In the genomic region with DNA sequence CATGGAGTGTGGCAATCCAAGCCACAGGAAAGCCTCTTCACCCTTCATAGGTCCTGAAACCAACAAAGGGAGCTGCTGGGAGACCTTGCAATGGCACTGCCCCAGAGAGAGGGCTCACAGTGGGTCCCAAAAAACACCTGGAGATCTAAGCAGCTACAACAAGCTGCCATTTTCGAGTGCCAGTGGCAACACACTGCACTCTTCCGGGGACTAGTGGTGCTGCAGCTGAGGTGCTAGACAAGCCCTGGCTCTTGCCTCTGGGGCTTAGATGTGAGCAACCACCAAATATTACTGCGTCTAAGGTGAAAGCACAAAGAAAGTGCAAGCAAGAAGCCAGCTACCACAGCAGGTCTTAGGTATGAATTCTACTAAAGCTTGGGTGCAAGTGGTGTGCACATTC, we compare ENCODE assay signal across 17 cellular contexts.
DNase-seq lines count a peak whose midpoint lies in the region; ATAC-seq and TF ChIP-seq lines count a peak whose summit lies in the region.
"Had no signal": no experiment of that assay in that cellular context is flagged by ENCODE, and none has a peak within 500 bp of the region (broad histone marks: within the 10 kb centered on the region; RNA-seq: fewer than 3 reads in every experiment).

No MANE protein-coding gene starts in this region.

- H4K8ac ChIP-seq in H9 (replicated peaks; ENCODE audit: insufficient read length, low read depth, low read length): no peak overlapping the region

- H3K27me3 ChIP-seq in H9 (ENCODE audit: insufficient read depth, low read length): no peaks in the 10 kb centered on the region

- H3K27ac Mint-ChIP-seq in H9: peak overlapping the region in 1 of 3 experiments; percentile 62; a peak in 1 of 7 replicates
- H3K27ac Mint-ChIP-seq: activated T-helper 17 cell treated with anti-CD3 and anti-CD28 coated beads, Interleukin-2, amount 50 U/mL, for 72 hours; B cell; T-helper 1 cell treated with Interleukin-12 subunit alpha and Interleukin-12 subunit beta and Interleukin-4 antibody, amounts not matched to agents 30 μg/mL and 1 μg/mL, for 36 hours had no signal

- TF ChIP-seq CTCF in GM12872 (IDR thresholded peaks at IDR 0.05; ENCODE audit: insufficient read depth, low read depth, low read length): peak; percentile 43; the same call in 2 of the 3 replicates
- TF ChIP-seq CTCF in H9 (conservative IDR thresholded peaks at IDR 0.05): peak; percentile 45; the same call in 2 of the 3 replicates
- peak; percentile 30 for TF ChIP-seq CTCF in fibroblast of the aortic adventitia (IDR thresholded peaks at IDR 0.05; ENCODE audit: insufficient read depth, low read length)

- no peak overlapping the region for H3K18ac ChIP-seq in H9 (ENCODE audit: insufficient read length, low read depth, low read length)

- H2AFZ ChIP-seq in H9 (ENCODE audit: low read length): no peak overlapping the region

- ATAC-seq in GM21619 (IDR thresholded peaks at IDR 0.05; ENCODE audit: unreplicated experiment) (no peak), HG03196 (IDR thresholded peaks at IDR 0.05; ENCODE audit: unreplicated experiment) (no peak)
- ATAC-seq: activated T-helper 17 cell treated with anti-CD3 and anti-CD28 coated beads, Interleukin-2, amount 50 U/mL, for 72 hours had no signal

- no peak overlapping the region for H3K56ac ChIP-seq in H9 (ENCODE audit: insufficient read length, low read depth, low read length)

- no peak overlapping the region for H4K5ac ChIP-seq in H9 (ENCODE audit: insufficient read length, low read depth, low read length)

- H3K9me3 ChIP-seq in H9 (ENCODE audit: control insufficient read depth, low read depth, low read length): no peaks in the 10 kb centered on the region
- H3K9me3 ChIP-seq: thoracic aorta had no signal

- H3K14ac ChIP-seq in H9 (ENCODE audit: insufficient read depth, low read length): no peak overlapping the region

- H2BK120ac ChIP-seq in H9 (ENCODE audit: low read depth, low read length, poor library complexity, severe bottlenecking): no peak overlapping the region

- H2AK5ac ChIP-seq in H9 (ENCODE audit: insufficient read length, low read length): no peak overlapping the region

- H2BK20ac ChIP-seq in H9 (ENCODE audit: low read depth, low read length, poor library complexity, severe bottlenecking): no peak overlapping the region

- H2BK5ac ChIP-seq in H9 (ENCODE audit: insufficient read length, low read length): no peak overlapping the region

- no peak overlapping the region for H3T11ph ChIP-seq in H9 (ENCODE audit: low read length)

- peak; percentile 50 for DNase-seq in H9
- peak; percentile 39 for DNase-seq in OCI-M1 (lab: John Stamatoyannopoulos, UW)
- peak; percentile 2 for DNase-seq in fibroblast of the aortic adventitia (ENCODE audit: low read depth)
- DNase-seq in medulla oblongata (ENCODE audit: extremely low spot score): no peak
- DNase-seq: activated CD4-positive, CD25-positive, alpha-beta regulatory T cell treated with anti-CD3 and anti-CD28 coated beads, Interleukin-2, amount 50 U/mL, for 72 hours; caudate nucleus; NCI-H1694; NCI-H226; Right ventricle myocardium superior; stimulated activated CD4-positive, alpha-beta T cell treated with anti-CD3 and anti-CD28 coated beads, Interleukin-12 subunit alpha, Interleukin-12 subunit beta, amount 100 ng/mL, for 4 hours had no signal

- no peaks in the 10 kb centered on the region for H3K27me3 Mint-ChIP-seq in H9 (ENCODE audit: low read depth)
- H3K27me3 Mint-ChIP-seq: activated T-helper 17 cell treated with anti-CD3 and anti-CD28 coated beads, Interleukin-2, amount 50 U/mL, for 72 hours; B cell had no signal

- no peaks in the 10 kb centered on the region for H3K4me1 ChIP-seq in H9 (ENCODE audit: insufficient read depth, low read length)

- no peaks in the 10 kb centered on the region for H3K79me2 ChIP-seq in H9 (ENCODE audit: insufficient read depth, low read length)

- no peak overlapping the region for H3K4ac ChIP-seq in H9 (ENCODE audit: low read depth, low read length)

- H3K4me1 Mint-ChIP-seq in H9: no peaks in the 10 kb centered on the region
- H3K4me1 Mint-ChIP-seq: activated T-helper 17 cell treated with anti-CD3 and anti-CD28 coated beads, Interleukin-2, amount 50 U/mL, for 72 hours; B cell had no signal

- no peak overlapping the region for H2BK12ac ChIP-seq in H9 (ENCODE audit: insufficient read length, low read depth, low read length)

- H3K4me2 ChIP-seq in H9 (ENCODE audit: insufficient read depth, insufficient read length, low read length): no peak overlapping the region

- no peaks in the 10 kb centered on the region for H3K79me1 ChIP-seq in H9 (ENCODE audit: insufficient read depth, low read depth, low read length, poor library complexity, severe bottlenecking)

- H3K4me3 ChIP-seq in fibroblast of the aortic adventitia (ENCODE audit: low read depth, low read length): no peak overlapping the region
- H3K4me3 ChIP-seq: thoracic aorta had no signal

- H3K23me2 ChIP-seq in H9 (ENCODE audit: insufficient read length, low read depth, low read length, poor library complexity, severe bottlenecking): no peaks in the 10 kb centered on the region

- H3K4me3 Mint-ChIP-seq in H9: no peak overlapping the region
- H3K4me3 Mint-ChIP-seq: activated T-helper 17 cell treated with anti-CD3 and anti-CD28 coated beads, Interleukin-2, amount 50 U/mL, for 72 hours; B cell; T-helper 1 cell treated with Interleukin-12 subunit alpha and Interleukin-12 subunit beta and Interleukin-4 antibody, amounts not matched to agents 30 μg/mL and 1 μg/mL, for 36 hours had no signal

- H2BK15ac ChIP-seq in H9 (ENCODE audit: low read depth, low read length): no peak overlapping the region

- no peak overlapping the region for H4K91ac ChIP-seq in H9 (ENCODE audit: insufficient read length, low read depth, low read length)

- no peaks in the 10 kb centered on the region for H4K20me1 ChIP-seq in H9 (ENCODE audit: control insufficient read depth, insufficient read depth, insufficient read length)

- WGBS in H9 (ENCODE audit: extremely low coverage, insufficient read length, low lambda C conversion rate): no CpG with 5 or more reads among the region's 3 CpGs

- peaks cover 0 to 3% of the 10 kb centered on the region in 2 experiments; a peak in 2 of 5 replicates for H3K9me3 Mint-ChIP-seq in H9

- H3K36me3 Mint-ChIP-seq in H9 (ENCODE audit: insufficient read depth in 1 of 3, low read depth in 3 of 3): no peaks in the 10 kb centered on the region

- no peak overlapping the region for H3K9ac ChIP-seq in H9 (ENCODE audit: extremely low read depth, insufficient read length, low read length)

- H3K23ac ChIP-seq in H9 (ENCODE audit: insufficient read length, low read depth, low read length): no peak overlapping the region

- no peak overlapping the region for H3K27ac ChIP-seq in H9 (ENCODE audit: insufficient read length, low read depth, low read length)
- H3K27ac ChIP-seq: thoracic aorta had no signal
